Comparison of ENCODE assay signal across 2 cellular contexts in the genomic region with DNA sequence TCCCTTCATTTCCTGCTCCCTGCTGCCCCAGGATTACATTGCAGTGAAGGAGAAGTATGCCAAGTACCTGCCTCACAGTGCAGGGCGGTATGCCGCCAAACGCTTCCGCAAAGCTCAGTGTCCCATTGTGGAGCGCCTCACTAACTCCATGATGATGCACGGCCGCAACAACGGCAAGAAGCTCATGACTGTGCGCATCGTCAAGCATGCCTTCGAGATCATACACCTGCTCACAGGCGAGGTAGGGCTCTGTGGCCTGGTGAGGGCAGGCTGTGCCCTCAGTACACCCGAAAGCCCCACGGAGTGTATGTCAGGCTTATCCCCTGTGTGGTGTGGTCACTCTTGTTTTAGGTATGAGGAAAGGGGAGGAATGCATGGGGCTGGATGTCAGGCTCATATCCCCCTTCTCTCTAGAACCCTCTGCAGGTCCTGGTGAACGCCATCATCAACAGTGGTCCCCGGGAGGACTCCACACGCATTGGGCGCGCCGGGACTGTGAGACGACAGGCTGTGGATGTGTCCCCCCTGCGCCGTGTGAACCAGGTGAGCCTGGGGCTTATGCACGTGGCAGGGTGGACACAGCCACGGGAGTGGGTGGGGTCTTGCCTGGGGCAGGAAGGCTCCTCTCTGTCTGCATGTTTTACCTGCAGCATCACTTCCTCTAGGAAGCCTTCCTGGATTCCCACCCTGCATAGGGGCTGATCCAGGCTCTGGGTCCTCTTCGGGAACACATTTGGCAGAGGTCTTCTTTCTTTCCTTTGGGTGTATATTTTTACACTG.
A peak's percentile ranks its signal among the peaks of the same experiment; 100 is the strongest.
TF ChIP-seq lines count a peak whose summit lies in the region.

No MANE protein-coding gene starts in this region.

TF ChIP-seq in IMR-90, 13 proteins besides CTCF, POLR2A, EP300 and RAD21:
- TF ChIP-seq NFE2L2 (IDR thresholded peaks at IDR 0.05; ENCODE audit: low read depth, low read length) (no peak), MAZ (IDR thresholded peaks at IDR 0.05; ENCODE audit: borderline replicate concordance, low read depth, low read length) (no peak), FOS (IDR thresholded peaks at IDR 0.05; ENCODE audit: low read depth, low read length) (no peak), MAFK (IDR thresholded peaks at IDR 0.05; ENCODE audit: low read depth, low read length) (no peak), RFX5 (IDR thresholded peaks at IDR 0.05; ENCODE audit: low read depth, low read length) (no peak), RCOR1 (IDR thresholded peaks at IDR 0.05; ENCODE audit: insufficient replicate concordance, low read length) (no peak), CHD1 (IDR thresholded peaks at IDR 0.05; ENCODE audit: low read depth, low read length) (no peak), CEBPB (IDR thresholded peaks at IDR 0.05; ENCODE audit: low read depth, low read length) (no peak), BHLHE40 (IDR thresholded peaks at IDR 0.05; ENCODE audit: low read depth, low read length) (no peak)
- TF ChIP-seq, protein P1, sequence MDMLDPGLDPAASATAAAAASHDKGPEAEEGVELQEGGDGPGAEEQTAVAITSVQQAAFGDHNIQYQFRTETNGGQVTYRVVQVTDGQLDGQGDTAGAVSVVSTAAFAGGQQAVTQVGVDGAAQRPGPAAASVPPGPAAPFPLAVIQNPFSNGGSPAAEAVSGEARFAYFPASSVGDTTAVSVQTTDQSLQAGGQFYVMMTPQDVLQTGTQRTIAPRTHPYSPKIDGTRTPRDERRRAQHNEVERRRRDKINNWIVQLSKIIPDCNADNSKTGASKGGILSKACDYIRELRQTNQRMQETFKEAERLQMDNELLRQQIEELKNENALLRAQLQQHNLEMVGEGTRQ (IDR thresholded peaks at IDR 0.05; ENCODE audit: low read depth, low read length) = no peak
- TF ChIP-seq, protein P2, sequence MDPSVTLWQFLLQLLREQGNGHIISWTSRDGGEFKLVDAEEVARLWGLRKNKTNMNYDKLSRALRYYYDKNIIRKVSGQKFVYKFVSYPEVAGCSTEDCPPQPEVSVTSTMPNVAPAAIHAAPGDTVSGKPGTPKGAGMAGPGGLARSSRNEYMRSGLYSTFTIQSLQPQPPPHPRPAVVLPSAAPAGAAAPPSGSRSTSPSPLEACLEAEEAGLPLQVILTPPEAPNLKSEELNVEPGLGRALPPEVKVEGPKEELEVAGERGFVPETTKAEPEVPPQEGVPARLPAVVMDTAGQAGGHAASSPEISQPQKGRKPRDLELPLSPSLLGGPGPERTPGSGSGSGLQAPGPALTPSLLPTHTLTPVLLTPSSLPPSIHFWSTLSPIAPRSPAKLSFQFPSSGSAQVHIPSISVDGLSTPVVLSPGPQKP (IDR thresholded peaks at IDR 0.05; ENCODE audit: borderline replicate concordance, low read depth, low read length) = no peak

TF ChIP-seq in H1, 55 proteins besides CTCF, POLR2A, EP300 and RAD21:
- TF ChIP-seq, protein P3, sequence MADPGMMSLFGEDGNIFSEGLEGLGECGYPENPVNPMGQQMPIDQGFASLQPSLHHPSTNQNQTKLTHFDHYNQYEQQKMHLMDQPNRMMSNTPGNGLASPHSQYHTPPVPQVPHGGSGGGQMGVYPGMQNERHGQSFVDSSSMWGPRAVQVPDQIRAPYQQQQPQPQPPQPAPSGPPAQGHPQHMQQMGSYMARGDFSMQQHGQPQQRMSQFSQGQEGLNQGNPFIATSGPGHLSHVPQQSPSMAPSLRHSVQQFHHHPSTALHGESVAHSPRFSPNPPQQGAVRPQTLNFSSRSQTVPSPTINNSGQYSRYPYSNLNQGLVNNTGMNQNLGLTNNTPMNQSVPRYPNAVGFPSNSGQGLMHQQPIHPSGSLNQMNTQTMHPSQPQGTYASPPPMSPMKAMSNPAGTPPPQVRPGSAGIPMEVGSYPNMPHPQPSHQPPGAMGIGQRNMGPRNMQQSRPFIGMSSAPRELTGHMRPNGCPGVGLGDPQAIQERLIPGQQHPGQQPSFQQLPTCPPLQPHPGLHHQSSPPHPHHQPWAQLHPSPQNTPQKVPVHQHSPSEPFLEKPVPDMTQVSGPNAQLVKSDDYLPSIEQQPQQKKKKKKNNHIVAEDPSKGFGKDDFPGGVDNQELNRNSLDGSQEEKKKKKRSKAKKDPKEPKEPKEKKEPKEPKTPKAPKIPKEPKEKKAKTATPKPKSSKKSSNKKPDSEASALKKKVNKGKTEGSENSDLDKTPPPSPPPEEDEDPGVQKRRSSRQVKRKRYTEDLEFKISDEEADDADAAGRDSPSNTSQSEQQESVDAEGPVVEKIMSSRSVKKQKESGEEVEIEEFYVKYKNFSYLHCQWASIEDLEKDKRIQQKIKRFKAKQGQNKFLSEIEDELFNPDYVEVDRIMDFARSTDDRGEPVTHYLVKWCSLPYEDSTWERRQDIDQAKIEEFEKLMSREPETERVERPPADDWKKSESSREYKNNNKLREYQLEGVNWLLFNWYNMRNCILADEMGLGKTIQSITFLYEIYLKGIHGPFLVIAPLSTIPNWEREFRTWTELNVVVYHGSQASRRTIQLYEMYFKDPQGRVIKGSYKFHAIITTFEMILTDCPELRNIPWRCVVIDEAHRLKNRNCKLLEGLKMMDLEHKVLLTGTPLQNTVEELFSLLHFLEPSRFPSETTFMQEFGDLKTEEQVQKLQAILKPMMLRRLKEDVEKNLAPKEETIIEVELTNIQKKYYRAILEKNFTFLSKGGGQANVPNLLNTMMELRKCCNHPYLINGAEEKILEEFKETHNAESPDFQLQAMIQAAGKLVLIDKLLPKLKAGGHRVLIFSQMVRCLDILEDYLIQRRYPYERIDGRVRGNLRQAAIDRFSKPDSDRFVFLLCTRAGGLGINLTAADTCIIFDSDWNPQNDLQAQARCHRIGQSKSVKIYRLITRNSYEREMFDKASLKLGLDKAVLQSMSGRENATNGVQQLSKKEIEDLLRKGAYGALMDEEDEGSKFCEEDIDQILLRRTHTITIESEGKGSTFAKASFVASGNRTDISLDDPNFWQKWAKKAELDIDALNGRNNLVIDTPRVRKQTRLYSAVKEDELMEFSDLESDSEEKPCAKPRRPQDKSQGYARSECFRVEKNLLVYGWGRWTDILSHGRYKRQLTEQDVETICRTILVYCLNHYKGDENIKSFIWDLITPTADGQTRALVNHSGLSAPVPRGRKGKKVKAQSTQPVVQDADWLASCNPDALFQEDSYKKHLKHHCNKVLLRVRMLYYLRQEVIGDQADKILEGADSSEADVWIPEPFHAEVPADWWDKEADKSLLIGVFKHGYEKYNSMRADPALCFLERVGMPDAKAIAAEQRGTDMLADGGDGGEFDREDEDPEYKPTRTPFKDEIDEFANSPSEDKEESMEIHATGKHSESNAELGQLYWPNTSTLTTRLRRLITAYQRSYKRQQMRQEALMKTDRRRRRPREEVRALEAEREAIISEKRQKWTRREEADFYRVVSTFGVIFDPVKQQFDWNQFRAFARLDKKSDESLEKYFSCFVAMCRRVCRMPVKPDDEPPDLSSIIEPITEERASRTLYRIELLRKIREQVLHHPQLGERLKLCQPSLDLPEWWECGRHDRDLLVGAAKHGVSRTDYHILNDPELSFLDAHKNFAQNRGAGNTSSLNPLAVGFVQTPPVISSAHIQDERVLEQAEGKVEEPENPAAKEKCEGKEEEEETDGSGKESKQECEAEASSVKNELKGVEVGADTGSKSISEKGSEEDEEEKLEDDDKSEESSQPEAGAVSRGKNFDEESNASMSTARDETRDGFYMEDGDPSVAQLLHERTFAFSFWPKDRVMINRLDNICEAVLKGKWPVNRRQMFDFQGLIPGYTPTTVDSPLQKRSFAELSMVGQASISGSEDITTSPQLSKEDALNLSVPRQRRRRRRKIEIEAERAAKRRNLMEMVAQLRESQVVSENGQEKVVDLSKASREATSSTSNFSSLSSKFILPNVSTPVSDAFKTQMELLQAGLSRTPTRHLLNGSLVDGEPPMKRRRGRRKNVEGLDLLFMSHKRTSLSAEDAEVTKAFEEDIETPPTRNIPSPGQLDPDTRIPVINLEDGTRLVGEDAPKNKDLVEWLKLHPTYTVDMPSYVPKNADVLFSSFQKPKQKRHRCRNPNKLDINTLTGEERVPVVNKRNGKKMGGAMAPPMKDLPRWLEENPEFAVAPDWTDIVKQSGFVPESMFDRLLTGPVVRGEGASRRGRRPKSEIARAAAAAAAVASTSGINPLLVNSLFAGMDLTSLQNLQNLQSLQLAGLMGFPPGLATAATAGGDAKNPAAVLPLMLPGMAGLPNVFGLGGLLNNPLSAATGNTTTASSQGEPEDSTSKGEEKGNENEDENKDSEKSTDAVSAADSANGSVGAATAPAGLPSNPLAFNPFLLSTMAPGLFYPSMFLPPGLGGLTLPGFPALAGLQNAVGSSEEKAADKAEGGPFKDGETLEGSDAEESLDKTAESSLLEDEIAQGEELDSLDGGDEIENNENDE (IDR thresholded peaks at IDR 0.05; ENCODE audit: insufficient replicate concordance, low read length) = no peak
- TF ChIP-seq POLR2AphosphoS5 (IDR thresholded peaks at IDR 0.05; ENCODE audit: low read depth, low read length) = peak; percentile 44; the same call in 1 of the 2 replicates
- TF ChIP-seq KDM1A (IDR thresholded peaks at IDR 0.05; ENCODE audit: borderline replicate concordance, low read length) = no peak
- no peak for TF ChIP-seq CHD2 (IDR thresholded peaks at IDR 0.05; ENCODE audit: low read length)
- TF ChIP-seq EGR1 (IDR thresholded peaks at IDR 0.05; ENCODE audit: borderline replicate concordance, low read depth, low read length) = no peak
- TF ChIP-seq PHF8 (conservative IDR thresholded peaks at IDR 0.05; ENCODE audit: low read depth, low read length) = no peak
